ENCODE assay signal across 28 cellular contexts in the genomic region with DNA sequence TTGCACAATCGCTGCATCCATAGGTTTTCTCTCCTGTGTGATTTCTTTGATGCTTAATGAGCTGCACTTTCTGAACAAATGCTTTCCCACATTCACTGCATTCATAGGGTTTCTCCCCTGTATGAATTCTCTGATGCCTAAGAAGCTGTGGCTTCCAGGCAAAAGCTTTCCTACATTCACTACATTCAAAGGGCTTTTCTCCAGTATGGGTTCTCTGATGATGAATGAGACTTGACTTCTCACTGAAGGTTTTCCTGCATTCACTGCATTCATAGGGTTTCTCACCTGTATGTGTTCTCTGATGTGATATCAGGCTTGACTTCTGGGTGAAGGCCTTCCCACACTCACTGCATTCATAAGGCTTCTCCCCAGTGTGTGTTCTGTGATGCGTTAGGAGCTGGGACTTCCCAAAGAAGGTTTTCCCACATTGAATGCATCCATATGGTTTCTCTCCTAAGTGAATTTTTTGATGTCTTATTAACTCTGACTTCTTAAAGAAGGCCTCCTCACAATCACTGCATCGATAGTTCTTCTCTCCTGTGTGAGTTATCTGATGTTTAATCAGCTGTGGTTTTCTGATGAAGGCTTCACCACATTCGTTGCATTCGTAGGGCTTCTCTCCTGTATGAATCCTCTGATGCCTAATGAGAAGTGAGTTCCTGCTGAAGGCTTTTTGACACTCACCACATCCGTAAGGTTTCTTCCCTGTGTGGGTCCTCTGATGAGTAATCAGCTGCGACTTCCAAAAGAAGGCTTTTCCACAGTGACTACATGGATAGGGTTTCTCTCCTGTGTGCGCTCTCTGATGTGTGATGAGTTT. TPM values are rescaled to one million over a fixed set of nuclear protein-coding genes. Genes with fewer than 3 reads are reported as not detected.
DNase-seq lines count a peak whose midpoint lies in the region; ATAC-seq, FAIRE-seq and TF ChIP-seq lines count a peak whose summit lies in the region.
"Had no signal": no experiment of that assay in that cellular context is flagged by ENCODE, and none has a peak within 500 bp of the region (broad histone marks: within the 10 kb centered on the region; RNA-seq: fewer than 3 reads in every experiment).

No MANE protein-coding gene starts in this region.

- H3K4me2 ChIP-seq in A549 (no peak overlapping the region), mammary epithelial cell (ENCODE audit: insufficient read depth, low read depth, low read length) (no peak overlapping the region), mesendoderm (ENCODE audit: low read length) (no peak overlapping the region), PC-3 (ENCODE audit: low read length) (no peak overlapping the region)

- no peak overlapping the region for H2BK15ac ChIP-seq in mesendoderm (replicated peaks; ENCODE audit: low read depth)

- no peak for TF ChIP-seq RAD21 in A549 (conservative IDR thresholded peaks at IDR 0.05 in 1 of 2, IDR thresholded peaks at IDR 0.05 in 1 of 2)

- no peak overlapping the region for H3K4me3 Mint-ChIP-seq in glutamatergic neuron (ENCODE audit: unreplicated experiment)
- H3K4me3 Mint-ChIP-seq: activated B cell treated with CpG ODN at 0.5 μM for 24 hours; activated CD8-positive, alpha-beta T cell treated with anti-CD3 and anti-CD28 coated beads for 36 hours; activated naive CD4-positive, alpha-beta T cell treated with anti-CD3 and anti-CD28 coated beads, Interleukin-2, amount 10 ng/mL, durations not matched to agents 7 days and 5 days; central memory CD8-positive, alpha-beta T cell had no signal

- peaks cover 1 to 6% of the 10 kb centered on the region in 2 experiments; a peak in 2 of 3 replicates for H3K36me3 ChIP-seq in HEK293 (ENCODE audit: control insufficient read depth in 2 of 2, insufficient read depth in 1 of 2, low read length in 2 of 2)
- no peaks in the 10 kb centered on the region for H3K36me3 ChIP-seq in mammary epithelial cell (ENCODE audit: insufficient read depth, low read length)
- no peaks in the 10 kb centered on the region for H3K36me3 ChIP-seq in mesendoderm (ENCODE audit: control insufficient read depth, insufficient read depth, low read length)
- H3K36me3 ChIP-seq in PC-3 (ENCODE audit: low read depth, low read length) = peaks cover 83% of the 10 kb centered on the region

- H3K9me3 ChIP-seq in A549 (peaks cover 98% of the 10 kb centered on the region), HEK293 (ENCODE audit: control insufficient read depth, insufficient read depth, low read depth, low read length) (peaks cover 6% of the 10 kb centered on the region), mammary epithelial cell (replicated peaks; ENCODE audit: insufficient read depth, low read length) (peaks cover 76% of the 10 kb centered on the region), PC-3 (ENCODE audit: low read length) (peaks cover 87% of the 10 kb centered on the region)

- H3K79me2 ChIP-seq in mammary epithelial cell (ENCODE audit: insufficient read depth, low read length) (no peaks in the 10 kb centered on the region), mesendoderm (ENCODE audit: control insufficient read depth, insufficient read depth, low read length) (no peaks in the 10 kb centered on the region), PC-3 (ENCODE audit: low read length) (no peaks in the 10 kb centered on the region)

- in situ Hi-C loops in mammary epithelial cell (cut with MboI; ENCODE audit: low sequenced_read_pairs in 2 of 2) = no loop called here

- no peak overlapping the region for H4K8ac ChIP-seq in mesendoderm (ENCODE audit: low read depth, low read length)

- H2AK5ac ChIP-seq in mesendoderm (ENCODE audit: low read length) = no peak overlapping the region

- BruUV-seq in mammary epithelial cell (replicated peaks; lab: Mats Ljungman, UMichigan) (TSS peak; percentile 1), PC-3 (replicated peaks; lab: Mats Ljungman, UMichigan) (no TSS peak)

- FAIRE-seq in A549 (lab: Jason Lieb, UNC) = no peak
- FAIRE-seq: GM12891, GM19239 had no signal

- TF ChIP-seq POLR2A in A549 (IDR thresholded peaks at IDR 0.05; ENCODE audit: low read length) = no peak

- no peak overlapping the region for H3K4ac ChIP-seq in mesendoderm (ENCODE audit: low read depth, low read length)

- H4K20me1 ChIP-seq in mammary epithelial cell (ENCODE audit: insufficient read depth, low read length) (no peaks in the 10 kb centered on the region), PC-3 (ENCODE audit: low read length) (no peaks in the 10 kb centered on the region)

- no peak overlapping the region for H3K18ac ChIP-seq in mesendoderm (ENCODE audit: low read length)

- H4K5ac ChIP-seq in mesendoderm (ENCODE audit: low read length) = no peak overlapping the region

- no peaks in the 10 kb centered on the region for H3K9me2 ChIP-seq in PC-3 (replicated peaks; ENCODE audit: low read length)

- intact Hi-C loops in mammary epithelial cell (cut with micrococcal nuclease) (no loop called here), PC-3 (cut with micrococcal nuclease) (no loop called here)

- H2BK120ac ChIP-seq in mesendoderm (ENCODE audit: low read depth, low read length) = no peak overlapping the region

- H3K4me1 ChIP-seq in A549 (no peaks in the 10 kb centered on the region), HEK293 (ENCODE audit: control insufficient read depth, insufficient read depth, low read length) (no peaks in the 10 kb centered on the region), mammary epithelial cell (ENCODE audit: insufficient read depth, low read length) (no peaks in the 10 kb centered on the region), mesendoderm (ENCODE audit: control insufficient read depth, low read depth, low read length) (no peaks in the 10 kb centered on the region), PC-3 (ENCODE audit: insufficient read depth, low read length) (no peaks in the 10 kb centered on the region)
- H3K4me1 ChIP-seq: left ventricle myocardium inferior, suprapubic skin, vagina had no signal

- CTCF ChIA-PET in A549 (lab: Yijun Ruan, JAX) = no interaction called here
- CTCF ChIA-PET in HEK293 (lab: Yijun Ruan, JAX) = no interaction called here
- CTCF ChIA-PET in mammary epithelial cell (lab: Charles Lee; ENCODE audit: low non-redundant PET) = no interaction called here
- CTCF ChIA-PET in PC-3 (lab: Charles Lee) = no interaction called here

- no peaks in the 10 kb centered on the region for H3F3A ChIP-seq in PC-3 (ENCODE audit: low read length, unreplicated experiment)

- H3K36me3 Mint-ChIP-seq in glutamatergic neuron (ENCODE audit: unreplicated experiment) = peaks cover 75% of the 10 kb centered on the region

- H2BK5ac ChIP-seq in mesendoderm (ENCODE audit: low read length) = no peak overlapping the region

- dilution Hi-C loops in mammary epithelial cell (cut with HindIII; ENCODE audit: low sequenced_read_pairs) = loop anchor here (10.0 kb wide), 1 partner anchor 129 kb away; no protein-coding TSS in a partner anchor

- no peaks in the 10 kb centered on the region for H3K79me1 ChIP-seq in mesendoderm (ENCODE audit: low read length)

- TF ChIP-seq EP300 in A549 (IDR thresholded peaks at IDR 0.05) = no peak

- no peaks in the 10 kb centered on the region for H3K4me1 Mint-ChIP-seq in glutamatergic neuron (ENCODE audit: low read depth, unreplicated experiment)
- H3K4me1 Mint-ChIP-seq: activated B cell treated with CpG ODN at 0.5 μM for 24 hours; activated naive CD4-positive, alpha-beta T cell treated with anti-CD3 and anti-CD28 coated beads, Interleukin-2, amount 10 ng/mL, durations not matched to agents 7 days and 5 days; central memory CD8-positive, alpha-beta T cell had no signal

- H3K27me3 Mint-ChIP-seq in glutamatergic neuron (ENCODE audit: unreplicated experiment) = peaks cover 8% of the 10 kb centered on the region
- H3K27me3 Mint-ChIP-seq: activated B cell treated with CpG ODN at 0.5 μM for 24 hours; activated CD8-positive, alpha-beta T cell treated with anti-CD3 and anti-CD28 coated beads for 36 hours; activated naive CD4-positive, alpha-beta T cell treated with anti-CD3 and anti-CD28 coated beads, Interleukin-2, amount 10 ng/mL, durations not matched to agents 7 days and 5 days; central memory CD8-positive, alpha-beta T cell had no signal

- H3K27me3 ChIP-seq in mammary epithelial cell (ENCODE audit: insufficient read depth, low read length) (no peaks in the 10 kb centered on the region), mesendoderm (ENCODE audit: insufficient read depth, low read length, poor library complexity) (no peaks in the 10 kb centered on the region), PC-3 (ENCODE audit: low read length) (no peaks in the 10 kb centered on the region)
- H3K27me3 ChIP-seq: suprapubic skin, vagina had no signal

- no peak overlapping the region for H3K56ac ChIP-seq in mesendoderm (ENCODE audit: low read length)

- H3K27ac ChIP-seq in A549 = no peak overlapping the region
- no peak overlapping the region for H3K27ac ChIP-seq in HEK293 (ENCODE audit: extremely low read depth, low read depth, low read length)
- H3K27ac ChIP-seq in mammary epithelial cell (ENCODE audit: insufficient read depth, low read depth, low read length) = no peak overlapping the region
- H3K27ac ChIP-seq in mesendoderm (ENCODE audit: low read depth, low read length) = no peak overlapping the region
- no peak overlapping the region for H3K27ac ChIP-seq in PC-3 (ENCODE audit: low read length)
- H3K27ac ChIP-seq: GM23248, left ventricle myocardium inferior, suprapubic skin, vagina had no signal

- H3K9me3 Mint-ChIP-seq in glutamatergic neuron (ENCODE audit: unreplicated experiment) = peaks cover 57% of the 10 kb centered on the region

- no peak overlapping the region for H3K27ac Mint-ChIP-seq in glutamatergic neuron (ENCODE audit: unreplicated experiment)
- H3K27ac Mint-ChIP-seq: activated B cell treated with CpG ODN at 0.5 μM for 24 hours; activated CD8-positive, alpha-beta T cell treated with anti-CD3 and anti-CD28 coated beads for 36 hours; activated naive CD4-positive, alpha-beta T cell treated with anti-CD3 and anti-CD28 coated beads, Interleukin-2, amount 10 ng/mL, durations not matched to agents 7 days and 5 days had no signal

- DNase-seq in A549 (ENCODE audit: low read depth in 1 of 2, low spot score in 1 of 2) = peak in 1 of 2 experiments; percentile 26
- peak; percentile 5 for DNase-seq in mammary epithelial cell
- DNase-seq in mesendoderm = peak; percentile 29
- no peak for DNase-seq in glutamatergic neuron
- no peak for DNase-seq in PC-3
- DNase-seq: activated B cell treated with CpG ODN at 0.5 μM for 24 hours; activated CD8-positive, alpha-beta T cell treated with anti-CD3 and anti-CD28 coated beads for 36 hours; activated naive CD4-positive, alpha-beta T cell treated with anti-CD3 and anti-CD28 coated beads, Interleukin-2, amount 10 ng/mL, durations not matched to agents 7 days and 5 days; activated T-cell treated with anti-CD3 and anti-CD28 coated beads, Interleukin-2, amount 50 U/mL, for 1 hour; aorta; effector memory CD4-positive, alpha-beta T cell; GM23248; Karpas-422; left ventricle myocardium inferior; mucosa of descending colon; NCI-H1092 treated with DMSO at 0.1 percent for 48 hours; NCI-H2029 treated with DMSO at 0.1 percent for 48 hours; NCI-H510A; RPMI8226 had no signal

- no peak overlapping the region for H3K4me3 ChIP-seq in A549
- H3K4me3 ChIP-seq in HEK293 (ENCODE audit: low read depth, low read length) = no peak overlapping the region
- no peak overlapping the region for H3K4me3 ChIP-seq in mammary epithelial cell (replicated peaks in 1 of 3; ENCODE audit: insufficient read depth in 1 of 3, low read depth in 2 of 3, low read length in 3 of 3)
- peak overlapping the region; percentile 29 for H3K4me3 ChIP-seq in mesendoderm (ENCODE audit: low read length)
- no peak overlapping the region; the same call in 1 of the 2 replicates for H3K4me3 ChIP-seq in PC-3 (ENCODE audit: low read length)
- H3K4me3 ChIP-seq: GM23248, left ventricle myocardium inferior, mucosa of descending colon, suprapubic skin, vagina had no signal

- H2AFZ ChIP-seq in mammary epithelial cell (ENCODE audit: low read depth, low read length) (no peak overlapping the region), PC-3 (ENCODE audit: low read length) (no peak overlapping the region)
- H2AFZ ChIP-seq: GM23248 had no signal

- TF ChIP-seq CTCF in A549 (IDR thresholded peaks at IDR 0.05) (no peak), HEK293 (tag by site-specific recombination; IDR thresholded peaks at IDR 0.05) (no peak), mammary epithelial cell (conservative IDR thresholded peaks at IDR 0.05 in 1 of 2, IDR thresholded peaks at IDR 0.05 in 1 of 2; ENCODE audit: extremely low read depth in 1 of 2, insufficient read depth in 1 of 2, low read depth in 1 of 2, low read length in 2 of 2) (no peak), glutamatergic neuron (IDR thresholded peaks at IDR 0.05; ENCODE audit: partially characterized antibody, unreplicated experiment) (no peak), PC-3 (conservative IDR thresholded peaks at IDR 0.05; ENCODE audit: low read depth, low read length) (no peak)

- no peak overlapping the region for H3K23ac ChIP-seq in mesendoderm (ENCODE audit: low read length)

- no peak for ATAC-seq in A549
- ATAC-seq in GM19467 (IDR thresholded peaks at IDR 0.05; ENCODE audit: unreplicated experiment) = no peak
- no peak for ATAC-seq in PC-3
- no peak for ATAC-seq in GM21825 (IDR thresholded peaks at IDR 0.05; ENCODE audit: unreplicated experiment)
- ATAC-seq: activated CD8-positive, alpha-beta T cell treated with anti-CD3 and anti-CD28 coated beads for 36 hours; mucosa of descending colon; SK-N-SH treated with all-trans-retinoic acid at 6 μM for 48 hours had no signal

- 90% methylated on average over 8 of the region's 8 CpGs for WGBS in A549 (ENCODE audit: missing lambda C conversion rate)
- 96% methylated on average over 7 of the region's 8 CpGs for WGBS in mammary epithelial cell (ENCODE audit: low coverage, missing lambda C conversion rate)
- no CpG with 5 or more reads among the region's 8 CpGs for WGBS in mesendoderm (ENCODE audit: extremely low coverage, insufficient coverage, low lambda C conversion rate)

- no peak overlapping the region for H3K9ac ChIP-seq in mammary epithelial cell (ENCODE audit: insufficient read depth, low read length)
- no peak overlapping the region for H3K9ac ChIP-seq in mesendoderm (ENCODE audit: low read length)
- H3K9ac ChIP-seq in PC-3 (ENCODE audit: low read length) = no peak overlapping the region
- H3K9ac ChIP-seq: GM23248 had no signal

- POLR2A ChIA-PET in A549 (lab: Yijun Ruan, JAX) = no interaction called here
- POLR2A ChIA-PET in HEK293 (lab: Yijun Ruan, JAX) = interaction anchor here (0.6 kb wide), 1 partner anchor 104 kb away, joined by 4 read pairs; no protein-coding TSS in a partner anchor
- POLR2A ChIA-PET in PC-3 (lab: Charles Lee; ENCODE audit: unreplicated experiment) = no interaction called here

RNA-seq across cellular contexts. Expression of gene ZNF605, which starts 30.3 kb away (rescaled TPM):
- 15.2 and 18.2 TPM in 2 replicates for polyA plus RNA-seq in A549 (2011; rRNA removed)
- 1.9 TPM in 2 replicates for polyA plus RNA-seq in A549 (2012; cell fraction: cytosol; rRNA removed)
- polyA plus RNA-seq in A549 (2012; cell fraction: nucleus; rRNA removed) = 4.5 and 6.9 TPM in 2 replicates
- 5.6 to 6.5 TPM (median 5.7 TPM) in 3 replicates for polyA plus RNA-seq in A549 (2017; fragmentation: RNase III; extraction: RNeasy Plus Mini Kit Qiagen cat#74134 plus additional on column Dnase treatment)
- 5.5 and 7.4 TPM in 2 replicates for polyA minus RNA-seq in A549 (2011; rRNA and poly(A)+ RNA removed)
- 10 to 100 TPM; 13.3 to 14.4 TPM for total RNA-seq in mammary epithelial cell
- polyA plus RNA-seq in mammary epithelial cell = 3.0 TPM
- 13.6 TPM for polyA minus RNA-seq in mammary epithelial cell
- polyA plus RNA-seq in mesendoderm (2013, experiment 1 of 2) = 9.4 TPM
- polyA plus RNA-seq in mesendoderm (2013, experiment 2 of 2) = 9.8 TPM
- 21.7 TPM for total RNA-seq in glutamatergic neuron (ENCODE audit: unreplicated experiment)
- total RNA-seq in PC-3 (2014; rRNA removed) = 5.9 and 8.6 TPM in 2 replicates

RNA-seq across cellular contexts. Expression of gene CHFR, which starts 38.4 kb away (rescaled TPM):
- polyA plus RNA-seq in A549 (2011; rRNA removed) (38.8 and 41.0 TPM in 2 replicates), A549 (2017; fragmentation: RNase III; extraction: RNeasy Plus Mini Kit Qiagen cat#74134 plus additional on column Dnase treatment) (19.2 to 21.2 TPM (median 20.9 TPM) in 3 replicates), mammary epithelial cell (25.1 TPM)
- polyA plus RNA-seq in A549 (2012; cell fraction: cytosol; rRNA removed) = 29.8 and 32.7 TPM in 2 replicates
- 85.6 and 125 TPM in 2 replicates for polyA plus RNA-seq in A549 (2012; cell fraction: nucleus; rRNA removed)
- polyA minus RNA-seq in A549 (2011; rRNA and poly(A)+ RNA removed) = 80.6 and 90.7 TPM in 2 replicates
- total RNA-seq in mammary epithelial cell (10 to 100 TPM; 46.2 to 47.5 TPM), glutamatergic neuron (ENCODE audit: unreplicated experiment) (90.7 TPM), PC-3 (2014; rRNA removed) (23.3 and 25.8 TPM in 2 replicates)
- 174 TPM for polyA minus RNA-seq in mammary epithelial cell
- 40.3 TPM for polyA plus RNA-seq in mesendoderm (2013, experiment 1 of 2)
- 39.7 TPM for polyA plus RNA-seq in mesendoderm (2013, experiment 2 of 2)

Comparison
In these comparisons a context has a peak if more than half of its experiments do, and no peak if none do; other contexts are left out.
1. DNase-seq: peak in mammary epithelial cell (single experiment) and mesendoderm (single experiment); none in glutamatergic neuron (single experiment) and PC-3 (single experiment).